1 cellular context compared by ENCODE assay signal in genomic region chr18:2984703-2985261, GRCh38.
TF ChIP-seq lines count a peak whose summit lies in the region.

No MANE protein-coding gene starts in this region.

TF ChIP-seq in HepG2, 621 proteins besides CTCF, POLR2A, EP300 and RAD21 (continued from another document):
- TF ChIP-seq ZNF18 (CRISPR knock-in tag; IDR thresholded peaks at IDR 0.05; ENCODE audit: insufficient replicate concordance) (peak; percentile 40), ZNF605 (CRISPR knock-in tag; IDR thresholded peaks at IDR 0.05) (peak; percentile 79; the same call in 1 of the 2 replicates), ELF1 (CRISPR knock-in tag; IDR thresholded peaks at IDR 0.05) (peak; percentile 51), ZNF800 (CRISPR knock-in tag; IDR thresholded peaks at IDR 0.05) (peak; percentile 46; the same call in 1 of the 2 replicates), FLYWCH1 (CRISPR knock-in tag; IDR thresholded peaks at IDR 0.05) (no peak), SOX13 (IDR thresholded peaks at IDR 0.05) (peak; percentile 97), SOX13 (CRISPR knock-in tag; conservative IDR thresholded peaks at IDR 0.05 in 1 of 2, IDR thresholded peaks at IDR 0.05 in 1 of 2) (peak in 1 of 2 experiments; percentile 99; a peak in 2 of 4 replicates), MXD4 (CRISPR knock-in tag; IDR thresholded peaks at IDR 0.05) (0 out of 2 replicates have a peak, but pooled peaks have one; percentile 47), TEAD3 (CRISPR knock-in tag; optimal IDR thresholded peaks at IDR 0.05; ENCODE audit: borderline replicate concordance) (peak; percentile 91), MAX (IDR thresholded peaks at IDR 0.05) (peak; percentile 64), ELF3 (CRISPR knock-in tag; IDR thresholded peaks at IDR 0.05) (peak; percentile 97), TARDBP (CRISPR knock-in tag; IDR thresholded peaks at IDR 0.05) (peak; percentile 81; the same call in 1 of the 2 replicates), TBX2 (CRISPR knock-in tag; IDR thresholded peaks at IDR 0.05; ENCODE audit: borderline replicate concordance) (peak; percentile 91), PHF8 (CRISPR knock-in tag; IDR thresholded peaks at IDR 0.05) (0 out of 2 replicates have a peak, but pooled peaks have one; percentile 23), PCBP2 (optimal IDR thresholded peaks at IDR 0.05; ENCODE audit: low read depth, low read length, poor library complexity, severe bottlenecking) (no peak), ESRRA (CRISPR knock-in tag; IDR thresholded peaks at IDR 0.05; ENCODE audit: low read depth) (peak; percentile 59; the same call in 1 of the 2 replicates), ADNP (CRISPR knock-in tag; IDR thresholded peaks at IDR 0.05) (no peak), PTBP1 (IDR thresholded peaks at IDR 0.05; ENCODE audit: low read depth, low read length, poor library complexity, severe bottlenecking) (no peak), ZNF7 (CRISPR knock-in tag; IDR thresholded peaks at IDR 0.05) (no peak), DZIP1 (CRISPR knock-in tag; IDR thresholded peaks at IDR 0.05) (no peak), TFDP1 (CRISPR knock-in tag; IDR thresholded peaks at IDR 0.05; ENCODE audit: borderline replicate concordance) (0 out of 2 replicates have a peak, but pooled peaks have one; percentile 20), FOXK1 (CRISPR knock-in tag; IDR thresholded peaks at IDR 0.05; ENCODE audit: borderline replicate concordance, low read depth) (peak; percentile 82), ZNF292 (CRISPR knock-in tag; IDR thresholded peaks at IDR 0.05; ENCODE audit: borderline replicate concordance, low read depth) (peak; percentile 88; the same call in 1 of the 2 replicates), ZNF839 (CRISPR knock-in tag; IDR thresholded peaks at IDR 0.05; ENCODE audit: borderline replicate concordance) (no peak), DPF2 (CRISPR knock-in tag; IDR thresholded peaks at IDR 0.05; ENCODE audit: borderline replicate concordance, low read depth) (0 out of 2 replicates have a peak, but pooled peaks have one; percentile 56), ZBTB38 (CRISPR knock-in tag; IDR thresholded peaks at IDR 0.05) (peak; percentile 73), THAP9 (CRISPR knock-in tag; IDR thresholded peaks at IDR 0.05; ENCODE audit: borderline replicate concordance) (no peak; the same call in 1 of the 2 replicates), CSRNP1 (CRISPR knock-in tag; IDR thresholded peaks at IDR 0.05) (peak; percentile 24; the same call in 1 of the 2 replicates), TBL1XR1 (IDR thresholded peaks at IDR 0.05; ENCODE audit: borderline replicate concordance, low read length, partially characterized antibody) (peak; percentile 51), ZNF350 (CRISPR knock-in tag; IDR thresholded peaks at IDR 0.05; ENCODE audit: borderline replicate concordance, low read depth) (peak; percentile 66; the same call in 1 of the 2 replicates), CCDC6 (CRISPR knock-in tag; IDR thresholded peaks at IDR 0.05) (no peak), ZMYM4 (CRISPR knock-in tag; IDR thresholded peaks at IDR 0.05) (peak; percentile 77), MEF2D (CRISPR knock-in tag; IDR thresholded peaks at IDR 0.05) (peak; percentile 73; the same call in 1 of the 2 replicates), HNRNPL (IDR thresholded peaks at IDR 0.05; ENCODE audit: low read depth, low read length) (0 out of 2 replicates have a peak, but pooled peaks have one; percentile 43), GFI1 (CRISPR knock-in tag; IDR thresholded peaks at IDR 0.05; ENCODE audit: borderline replicate concordance) (peak; percentile 66; the same call in 1 of the 2 replicates), KMT2A (CRISPR knock-in tag; IDR thresholded peaks at IDR 0.05) (peak; percentile 74; the same call in 1 of the 2 replicates), SIX4 (CRISPR knock-in tag; IDR thresholded peaks at IDR 0.05) (peak; percentile 69), ZFP36 (IDR thresholded peaks at IDR 0.05; ENCODE audit: borderline replicate concordance, low read depth, low read length, partially characterized antibody) (no peak), TIGD3 (CRISPR knock-in tag; IDR thresholded peaks at IDR 0.05; ENCODE audit: borderline replicate concordance) (no peak), ZNF792 (CRISPR knock-in tag; IDR thresholded peaks at IDR 0.05) (0 out of 2 replicates have a peak, but pooled peaks have one; percentile 53), HDAC1 (CRISPR knock-in tag; IDR thresholded peaks at IDR 0.05) (peak; percentile 65; the same call in 1 of the 2 replicates), ZGPAT (CRISPR knock-in tag; IDR thresholded peaks at IDR 0.05) (peak; percentile 95), HNF4A (CRISPR knock-in tag; IDR thresholded peaks at IDR 0.05) (peak; percentile 90), FOXA1 (IDR thresholded peaks at IDR 0.05) (no peak), FOXA1 (CRISPR knock-in tag; IDR thresholded peaks at IDR 0.05) (peak; percentile 63), ZFY (CRISPR knock-in tag; IDR thresholded peaks at IDR 0.05) (0 out of 2 replicates have a peak, but pooled peaks have one; percentile 22)
